In genomic region chr7:3649678-3650445, GRCh38 we compare ENCODE assay signal across 24 cellular contexts.
DNase-seq lines count a peak whose midpoint lies in the region; ATAC-seq and TF ChIP-seq lines count a peak whose summit lies in the region.
"Had no signal": no experiment of that assay in that cellular context is flagged by ENCODE, and none has a peak within 500 bp of the region (broad histone marks: within the 10 kb centered on the region; RNA-seq: fewer than 3 reads in every experiment).

No MANE protein-coding gene starts in this region.

- no peaks in the 10 kb centered on the region for H3K27me3 ChIP-seq in adipocyte (replicated peaks; ENCODE audit: control insufficient read depth, insufficient read depth, low read length)
- H3K27me3 ChIP-seq: body of pancreas had no signal

- ATAC-seq in GM18909 (IDR thresholded peaks at IDR 0.05; ENCODE audit: poor library complexity, unreplicated experiment) (no peak), HG02884 (IDR thresholded peaks at IDR 0.05; ENCODE audit: unreplicated experiment) (no peak)
- ATAC-seq in activated CD4-positive, CD25-positive, alpha-beta regulatory T cell treated with anti-CD3 and anti-CD28 coated beads, Interleukin-2, amount 50 U/mL, for 24 hours, result no peak
- ATAC-seq: activated T-cell treated with anti-CD3 and anti-CD28 coated beads, Interleukin-2, amount 50 U/mL, for 72 hours; body of pancreas; stimulated activated effector memory CD8-positive, alpha-beta T cell treated with anti-CD3 and anti-CD28 coated beads, Interleukin-12 subunit alpha, Interleukin-12 subunit beta, amount 100 ng/mL, for 72 hours had no signal

- no peak for TF ChIP-seq POLR2A in NB4 (IDR thresholded peaks at IDR 0.05; ENCODE audit: extremely low read depth, insufficient read length)

- DNase-seq in NB4 (ENCODE audit: low read depth) (peak; percentile 38), adipocyte (ENCODE audit: low read depth) (peak; percentile 1), fibroblast of villous mesenchyme (ENCODE audit: low read depth) (peak; percentile 56), skeletal muscle cell (ENCODE audit: low read depth) (peak; percentile 14)
- DNase-seq: activated CD4-positive, alpha-beta T cell treated with anti-CD3 and anti-CD28 coated beads for 4 hours; activated naive CD4-positive, alpha-beta T cell treated with anti-CD3 and anti-CD28 coated beads, Interleukin-2, amount 50 U/mL, for 16 hours; activated T-cell treated with anti-CD3 and anti-CD28 coated beads, Interleukin-2, amount 50 U/mL, for 72 hours; CD4-positive, CD25-positive, alpha-beta regulatory T cell; DMS 273 treated with DMSO at 0.1 percent for 48 hours; hypothalamus; kidney glomerular epithelial cell; midbrain; NCI-H1092; NCI-H2029; NCI-H446; NK-92 treated with Interleukin-12 subunit alpha and Interleukin-12 subunit beta, amount 100 ng/mL, for 24 hours; SW 1271 had no signal

- H3K9me3 ChIP-seq in adipocyte (ENCODE audit: control insufficient read depth, low read length), result no peaks in the 10 kb centered on the region
- H3K9me3 ChIP-seq: body of pancreas, thoracic aorta had no signal

- no peak overlapping the region for H3K9ac ChIP-seq in adipocyte (ENCODE audit: low read length)
- H3K9ac ChIP-seq: parathyroid adenoma had no signal

- H3K36me3 ChIP-seq in adipocyte (ENCODE audit: control insufficient read depth, insufficient read depth, low read length, severe bottlenecking), result no peaks in the 10 kb centered on the region

- H3K4me1 ChIP-seq in adipocyte (ENCODE audit: control insufficient read depth, insufficient read depth, low read length), result no peaks in the 10 kb centered on the region
- H3K4me1 ChIP-seq: body of pancreas, parathyroid adenoma had no signal

- TF ChIP-seq CTCF in NB4 (IDR thresholded peaks at IDR 0.05; ENCODE audit: low read depth, low read length) (no peak), fibroblast of villous mesenchyme (IDR thresholded peaks at IDR 0.05; ENCODE audit: insufficient read depth, low read depth, low read length) (no peak)

- H3K4me3 ChIP-seq in NB4 (ENCODE audit: low read depth, low read length) (no peak overlapping the region), adipocyte (ENCODE audit: low read length) (no peak overlapping the region), fibroblast of villous mesenchyme (ENCODE audit: low read depth, low read length) (no peak overlapping the region), skeletal muscle cell (ENCODE audit: low read depth, low read length) (no peak overlapping the region)
- H3K4me3 ChIP-seq: body of pancreas, thoracic aorta had no signal

Comparison
In these comparisons a context has a peak if more than half of its experiments do, and no peak if none do; other contexts are left out.
1. DNase-seq: peak in every context shown above with its lines; median percentile 56 in fibroblast of villous mesenchyme; 38 in NB4; 14 in skeletal muscle cell; 1 in adipocyte.